In genomic region chr19:17751103-17751911, GRCh38 we compare ENCODE assay signal across 7 cellular contexts.
DNase-seq lines count a peak whose midpoint lies in the region; ATAC-seq and TF ChIP-seq lines count a peak whose summit lies in the region.

A gene with protein sequence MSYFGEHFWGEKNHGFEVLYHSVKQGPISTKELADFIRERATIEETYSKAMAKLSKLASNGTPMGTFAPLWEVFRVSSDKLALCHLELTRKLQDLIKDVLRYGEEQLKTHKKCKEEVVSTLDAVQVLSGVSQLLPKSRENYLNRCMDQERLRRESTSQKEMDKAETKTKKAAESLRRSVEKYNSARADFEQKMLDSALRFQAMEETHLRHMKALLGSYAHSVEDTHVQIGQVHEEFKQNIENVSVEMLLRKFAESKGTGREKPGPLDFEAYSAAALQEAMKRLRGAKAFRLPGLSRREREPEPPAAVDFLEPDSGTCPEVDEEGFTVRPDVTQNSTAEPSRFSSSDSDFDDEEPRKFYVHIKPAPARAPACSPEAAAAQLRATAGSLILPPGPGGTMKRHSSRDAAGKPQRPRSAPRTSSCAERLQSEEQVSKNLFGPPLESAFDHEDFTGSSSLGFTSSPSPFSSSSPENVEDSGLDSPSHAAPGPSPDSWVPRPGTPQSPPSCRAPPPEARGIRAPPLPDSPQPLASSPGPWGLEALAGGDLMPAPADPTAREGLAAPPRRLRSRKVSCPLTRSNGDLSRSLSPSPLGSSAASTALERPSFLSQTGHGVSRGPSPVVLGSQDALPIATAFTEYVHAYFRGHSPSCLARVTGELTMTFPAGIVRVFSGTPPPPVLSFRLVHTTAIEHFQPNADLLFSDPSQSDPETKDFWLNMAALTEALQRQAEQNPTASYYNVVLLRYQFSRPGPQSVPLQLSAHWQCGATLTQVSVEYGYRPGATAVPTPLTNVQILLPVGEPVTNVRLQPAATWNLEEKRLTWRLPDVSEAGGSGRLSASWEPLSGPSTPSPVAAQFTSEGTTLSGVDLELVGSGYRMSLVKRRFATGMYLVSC (plus strand): TSS chr19:17751477. CDS start chr19:17755165, 3,688 bp downstream.

- H3K4me1 Mint-ChIP-seq in memory B cell (peaks cover 51% of the 10 kb centered on the region), nephron progenitor cell (peaks cover 32% of the 10 kb centered on the region)

- no peaks in the 10 kb centered on the region for H3K9me3 Mint-ChIP-seq in memory B cell
- H3K9me3 Mint-ChIP-seq in nephron progenitor cell, result no peaks in the 10 kb centered on the region

- H3K27ac Mint-ChIP-seq in memory B cell, result peak within 1 kb of the TSS; percentile 97
- no peak within 1 kb of the TSS for H3K27ac Mint-ChIP-seq in nephron progenitor cell

- H3K36me3 Mint-ChIP-seq in memory B cell (peaks cover 4% of the 10 kb centered on the region), nephron progenitor cell (ENCODE audit: low read depth) (no peaks in the 10 kb centered on the region)

- peak; percentile 53 for DNase-seq in SKM-1 (lab: John Stamatoyannopoulos, UW; ENCODE audit: unreplicated experiment)
- peak; percentile 90 for DNase-seq in activated gamma-delta T cell treated with Interleukin-2 at 50 U/mL for 16 hours
- peak; percentile 70 to 85 for DNase-seq in memory B cell (ENCODE audit: low spot score in 2 of 2)
- DNase-seq in stimulated activated naive CD4-positive, alpha-beta T cell treated with Interleukin-2 at 50 U/mL for 16 hours (lab: John Stamatoyannopoulos, UW), result peak; percentile 83
- DNase-seq in nephron progenitor cell, result no peak

- no peaks in the 10 kb centered on the region for H3K27me3 Mint-ChIP-seq in memory B cell
- peaks cover 18% of the 10 kb centered on the region for H3K27me3 Mint-ChIP-seq in nephron progenitor cell (ENCODE audit: low read depth, poor library complexity)

- H3K4me3 Mint-ChIP-seq in memory B cell (peak within 1 kb of the TSS; percentile 96), nephron progenitor cell (no peak within 1 kb of the TSS)

- ATAC-seq in GM21825 (IDR thresholded peaks at IDR 0.05; ENCODE audit: unreplicated experiment) (peak; percentile 28), memory B cell (ENCODE audit: low read depth) (peak; percentile 67), HG03025 (IDR thresholded peaks at IDR 0.05; ENCODE audit: low FRiP score, unreplicated experiment) (no peak)

- TF ChIP-seq CTCF in nephron progenitor cell (IDR thresholded peaks at IDR 0.05), result no peak
